8 cellular contexts compared by ENCODE assay signal in genomic region chr10:5811387-5811821, GRCh38. TPM values are rescaled to one million over a fixed set of nuclear protein-coding genes. Genes with fewer than 3 reads are reported as not detected.
DNase-seq lines count a peak whose midpoint lies in the region; ATAC-seq and TF ChIP-seq lines count a peak whose summit lies in the region.

No MANE protein-coding gene starts in this region.

- peak; percentile 53 for DNase-seq in activated CD8-positive, alpha-beta memory T cell treated with anti-CD3 and anti-CD28 coated beads for 24 hours
- no peak for DNase-seq in activated CD8-positive, alpha-beta memory T cell treated with anti-CD3 and anti-CD28 coated beads, Interleukin-2, amount 50 U/mL, for 4 hours
- DNase-seq in PC-3 (peak; percentile 40), neural crest cell (ENCODE audit: low read depth, low spot score) (no peak)
- no peak for DNase-seq in effector memory CD8-positive, alpha-beta T cell
- no peak for DNase-seq in effector CD8-positive, alpha-beta T cell (lab: John Stamatoyannopoulos, UW)
- no peak for DNase-seq in stimulated activated CD4-positive, alpha-beta T cell treated with anti-CD3 and anti-CD28 coated beads, Interleukin-2, amount 100 ng/mL, for 48 hours

- no peaks in the 10 kb centered on the region; the same call in 1 of the 2 replicates for H3K36me3 ChIP-seq in PC-3 (ENCODE audit: low read depth, low read length)

- peaks cover 18% of the 10 kb centered on the region for H3K36me3 Mint-ChIP-seq in effector memory CD8-positive, alpha-beta T cell (ENCODE audit: insufficient read depth)
- H3K36me3 Mint-ChIP-seq in neural crest cell (ENCODE audit: low read depth): peaks cover 6% of the 10 kb centered on the region

- H3K4me1 Mint-ChIP-seq in effector memory CD8-positive, alpha-beta T cell (ENCODE audit: low read depth in 2 of 2): peaks cover 41 to 67% of the 10 kb centered on the region in 2 donors
- peaks cover 61% of the 10 kb centered on the region for H3K4me1 Mint-ChIP-seq in neural crest cell

- H3K27ac Mint-ChIP-seq in effector memory CD8-positive, alpha-beta T cell: peak overlapping the region; percentile 69 to 92
- peak overlapping the region; percentile 12 for H3K27ac Mint-ChIP-seq in neural crest cell (ENCODE audit: unreplicated experiment)

- no peaks in the 10 kb centered on the region for H3K27me3 ChIP-seq in PC-3 (ENCODE audit: low read length)

- no peaks in the 10 kb centered on the region for H3K9me3 ChIP-seq in PC-3 (ENCODE audit: low read length)

- CTCF ChIA-PET in PC-3 (lab: Charles Lee): interaction anchor here (0.7 kb wide), 1 partner anchor 24 kb away, joined by 11 read pairs; no protein-coding TSS in a partner anchor

- no peaks in the 10 kb centered on the region for H3F3A ChIP-seq in PC-3 (ENCODE audit: low read length, unreplicated experiment)

- H3K4me2 ChIP-seq in PC-3 (ENCODE audit: low read length): peak overlapping the region; percentile 91

- peak overlapping the region; percentile 96 for H3K4me3 ChIP-seq in PC-3 (ENCODE audit: low read length)

- TF ChIP-seq CTCF in PC-3 (conservative IDR thresholded peaks at IDR 0.05; ENCODE audit: low read depth, low read length) (no peak), neural crest cell (conservative IDR thresholded peaks at IDR 0.05) (no peak)

- H3K27ac ChIP-seq in PC-3 (ENCODE audit: low read length): no peak overlapping the region

- peak overlapping the region; percentile 88 to 92 for H3K4me3 Mint-ChIP-seq in effector memory CD8-positive, alpha-beta T cell
- peak overlapping the region; percentile 92 for H3K4me3 Mint-ChIP-seq in neural crest cell

- ATAC-seq in PC-3 (no peak), HG03108 (IDR thresholded peaks at IDR 0.05; ENCODE audit: unreplicated experiment) (no peak)
- ATAC-seq in effector memory CD8-positive, alpha-beta T cell (replicated peaks): no peak

- H3K79me2 ChIP-seq in PC-3 (ENCODE audit: low read length): peaks cover 78% of the 10 kb centered on the region

- no peak overlapping the region for H2AFZ ChIP-seq in PC-3 (ENCODE audit: low read length)

- no peaks in the 10 kb centered on the region for H3K9me3 Mint-ChIP-seq in effector memory CD8-positive, alpha-beta T cell
- peaks cover 2% of the 10 kb centered on the region for H3K9me3 Mint-ChIP-seq in neural crest cell

- no TSS peak for BruUV-seq in PC-3 (replicated peaks; lab: Mats Ljungman, UMichigan)

- POLR2A ChIA-PET in PC-3 (lab: Charles Lee; ENCODE audit: unreplicated experiment): interaction anchor here (0.6 kb wide), 1 partner anchor 79 kb away, joined by 8 read pairs; the partner anchor contains the start of genes ANKRD16 and FBH1

- no peaks in the 10 kb centered on the region for H3K9me2 ChIP-seq in PC-3 (replicated peaks; ENCODE audit: low read length)

- peak overlapping the region; percentile 99; the same call in 1 of the 2 replicates for H3K9ac ChIP-seq in PC-3 (ENCODE audit: low read length)

- H3K27me3 Mint-ChIP-seq in effector memory CD8-positive, alpha-beta T cell: no peaks in the 10 kb centered on the region
- no peaks in the 10 kb centered on the region for H3K27me3 Mint-ChIP-seq in neural crest cell (ENCODE audit: low read depth)

- intact Hi-C loops in PC-3 (cut with micrococcal nuclease): loop anchor here (2.0 to 5.0 kb wide), 3 partner anchors 61 to 124 kb away; partner anchors contain the start of gene ANKRD16

- H3K4me1 ChIP-seq in PC-3 (ENCODE audit: insufficient read depth, low read length): peaks cover 26% of the 10 kb centered on the region

- H4K20me1 ChIP-seq in PC-3 (ENCODE audit: low read length): peaks cover 46% of the 10 kb centered on the region

RNA-seq across cellular contexts. Expression of gene GDI2, which starts 1.8 kb away (rescaled TPM):
- total RNA-seq in PC-3 (2014; rRNA removed): 94.7 and 122 TPM in 2 replicates
- 346 and 356 TPM in 2 replicates for total RNA-seq in neural crest cell

Comparison
In these comparisons a context has a peak if more than half of its experiments do, and no peak if none do; other contexts are left out.
1. DNase-seq: peak in activated CD8-positive, alpha-beta memory T cell treated with anti-CD3 and anti-CD28 coated beads for 24 hours (single experiment) and PC-3 (single experiment); none in activated CD8-positive, alpha-beta memory T cell treated with anti-CD3 and anti-CD28 coated beads, Interleukin-2, amount 50 U/mL, for 4 hours (single experiment), effector memory CD8-positive, alpha-beta T cell (0 of 3), neural crest cell (single experiment), effector CD8-positive, alpha-beta T cell (single experiment) and stimulated activated CD4-positive, alpha-beta T cell treated with anti-CD3 and anti-CD28 coated beads, Interleukin-2, amount 100 ng/mL, for 48 hours (0 of 2).